In genomic region chr6:1635305-1636010, GRCh38 we compare ENCODE assay signal across 10 cellular contexts.
"Had no signal": no experiment of that assay in that cellular context is flagged by ENCODE, and none has a peak within 500 bp of the region (broad histone marks: within the 10 kb centered on the region; RNA-seq: fewer than 3 reads in every experiment).

No MANE protein-coding gene starts in this region.

- H3K4me3 Mint-ChIP-seq: activated CD4-positive, alpha-beta memory T cell treated with anti-CD3 and anti-CD28 coated beads for 36 hours; stimulated activated memory B cell treated with anti-CD40 and anti-IgM and Interleukin-4, amounts not matched to agents 10 μg/mL and 1 μg/mL and 100 μg/mL, for 72 hours had no signal

- H3K36me3 ChIP-seq: colonic mucosa, ovary, upper lobe of left lung had no signal

- DNase-seq: activated CD4-positive, alpha-beta memory T cell treated with anti-CD3 and anti-CD28 coated beads for 36 hours; activated T-cell treated with anti-CD3 and anti-CD28 coated beads, Interleukin-2, amount 50 U/mL, for 48 hours; colonic mucosa; erythroblast; hypothalamus; ovary had no signal

- H3K27me3 ChIP-seq: colonic mucosa, ovary, upper lobe of left lung had no signal

- H3K9me3 ChIP-seq: colonic mucosa, ovary, upper lobe of left lung had no signal

- H3K9me3 Mint-ChIP-seq: activated CD4-positive, alpha-beta memory T cell treated with anti-CD3 and anti-CD28 coated beads for 36 hours; stimulated activated memory B cell treated with anti-CD40 and anti-IgM and Interleukin-4, amounts not matched to agents 10 μg/mL and 1 μg/mL and 100 μg/mL, for 72 hours had no signal

- H3K4me3 ChIP-seq: colonic mucosa, ovary, upper lobe of left lung had no signal

- H3K27ac Mint-ChIP-seq: activated CD4-positive, alpha-beta memory T cell treated with anti-CD3 and anti-CD28 coated beads for 36 hours; stimulated activated memory B cell treated with anti-CD40 and anti-IgM and Interleukin-4, amounts not matched to agents 10 μg/mL and 1 μg/mL and 100 μg/mL, for 72 hours had no signal

- H3K27ac ChIP-seq: colonic mucosa, ovary, upper lobe of left lung, VCaP had no signal

- H3K4me1 ChIP-seq: colonic mucosa had no signal

- FAIRE-seq: astrocyte had no signal
